ENCODE assay signal across 13 cellular contexts in the genomic region with DNA sequence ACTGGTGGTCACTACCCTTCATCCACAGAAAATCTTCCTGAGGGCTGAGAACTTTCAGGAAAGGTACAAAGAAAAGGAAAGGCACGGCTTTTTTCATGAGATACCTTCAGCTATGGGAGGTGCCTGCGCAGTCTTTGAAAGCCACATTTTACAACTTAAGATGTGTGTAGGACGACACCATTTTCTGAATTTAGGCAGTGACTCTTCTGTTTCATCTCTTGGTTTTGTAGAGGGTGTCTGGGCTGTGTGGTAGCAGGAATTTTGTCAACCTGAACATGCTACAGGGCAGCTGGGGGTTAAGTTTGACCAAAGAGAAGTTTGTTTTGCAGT.
DNase-seq lines count a peak whose midpoint lies in the region; ATAC-seq, FAIRE-seq and TF ChIP-seq lines count a peak whose summit lies in the region.
"Had no signal": no experiment of that assay in that cellular context is flagged by ENCODE, and none has a peak within 500 bp of the region (broad histone marks: within the 10 kb centered on the region; RNA-seq: fewer than 3 reads in every experiment).

No MANE protein-coding gene starts in this region.

- CTCF ChIA-PET in A549 (lab: Yijun Ruan, JAX): interaction anchor here (0.8 to 3.3 kb wide), 4 partner anchors 10 to 1442 kb away, joined by 3 to 12 read pairs (median 4); no protein-coding TSS in a partner anchor

- TF ChIP-seq RAD21 in A549 (conservative IDR thresholded peaks at IDR 0.05 in 1 of 2, IDR thresholded peaks at IDR 0.05 in 1 of 2) (no peak), liver (IDR thresholded peaks at IDR 0.05) (no peak)

- WGBS in A549 (ENCODE audit: missing lambda C conversion rate): 82% methylated on average over 3 of the region's 3 CpGs
- WGBS in liver: 92% methylated on average over 3 of the region's 3 CpGs
- 58 to 96% methylated on average over 3 of the region's 3 CpGs for WGBS in sigmoid colon, 2 donors

- no peak for TF ChIP-seq POLR2A in A549 (IDR thresholded peaks at IDR 0.05; ENCODE audit: low read length)
- no peak for TF ChIP-seq POLR2A in sigmoid colon (IDR thresholded peaks at IDR 0.05)

- H3K27ac ChIP-seq in A549 (peak overlapping the region; percentile 79 to 86), VCaP (peak overlapping the region; percentile 79), liver (ENCODE audit: low read depth in 1 of 2, low read length in 2 of 2) (peak overlapping the region; percentile 79 to 92), sigmoid colon (peak overlapping the region; percentile 35 to 44 (median 40))

- H3K9me3 ChIP-seq in A549: no peaks in the 10 kb centered on the region
- no peaks in the 10 kb centered on the region for H3K9me3 ChIP-seq in liver (ENCODE audit: control insufficient read depth in 4 of 4, low read length in 3 of 4)
- no peaks in the 10 kb centered on the region for H3K9me3 ChIP-seq in sigmoid colon
- H3K9me3 ChIP-seq in BE2C: no peaks in the 10 kb centered on the region
- H3K9me3 ChIP-seq: testis had no signal

- no peak for TF ChIP-seq CTCF in A549 (IDR thresholded peaks at IDR 0.05)
- TF ChIP-seq CTCF in VCaP (conservative IDR thresholded peaks at IDR 0.05): no peak
- no peak for TF ChIP-seq CTCF in liver (IDR thresholded peaks at IDR 0.05; ENCODE audit: low read depth, low read length, missing input control)
- TF ChIP-seq CTCF in sigmoid colon (IDR thresholded peaks at IDR 0.05): no peak
- TF ChIP-seq CTCF in BE2C (IDR thresholded peaks at IDR 0.05; ENCODE audit: low read depth, low read length): no peak

- peak overlapping the region; percentile 73 for H3K4me2 ChIP-seq in A549

- ATAC-seq in A549: peak in 1 of 2 experiments; percentile 5; a peak in 3 of 6 replicates
- no peak for ATAC-seq in HG02571 (IDR thresholded peaks at IDR 0.05; ENCODE audit: unreplicated experiment)
- ATAC-seq in HG02763 (IDR thresholded peaks at IDR 0.05; ENCODE audit: unreplicated experiment): no peak

- DNase-seq in A549 (ENCODE audit: low read depth in 1 of 2, low spot score in 1 of 2): no peak
- no peak for DNase-seq in sigmoid colon
- DNase-seq in BE2C: no peak
- no peak for DNase-seq in germinal center (ENCODE audit: low spot score)
- DNase-seq: caudate nucleus; effector CD4-positive, alpha-beta T cell; NCI-H1436; NCI-H2227 treated with DMSO at 0.1 percent for 48 hours; testis had no signal

- peak; percentile 36 for FAIRE-seq in A549 (lab: Jason Lieb, UNC)

- intact Hi-C loops in sigmoid colon (cut with DNase I): no loop called here

- H3K36me3 ChIP-seq in liver (ENCODE audit: control insufficient read depth in 4 of 4, insufficient read depth in 3 of 4, low read depth in 1 of 4, low read length in 3 of 4) (peaks cover 0 to 7% (median 1%) of the 10 kb centered on the region in 4 donors), sigmoid colon (peaks cover 0 to 11% (median 0%) of the 10 kb centered on the region in 4 donors), BE2C (peaks cover 32% of the 10 kb centered on the region)

- TF ChIP-seq EP300 in A549 (IDR thresholded peaks at IDR 0.05) (no peak), sigmoid colon (IDR thresholded peaks at IDR 0.05) (no peak)

- H3K4me3 ChIP-seq in A549 (no peak overlapping the region), liver (ENCODE audit: low read depth in 1 of 3, low read length in 3 of 3) (no peak overlapping the region), sigmoid colon (no peak overlapping the region), BE2C (ENCODE audit: low read depth, low read length) (no peak overlapping the region)
- H3K4me3 ChIP-seq: testis had no signal

- POLR2A ChIA-PET in A549 (lab: Yijun Ruan, JAX): interaction anchor here (0.5 to 0.8 kb wide), 2 partner anchors 81 to 1935 kb away, joined by 3 read pairs; no protein-coding TSS in a partner anchor

- H3K9ac ChIP-seq in liver (ENCODE audit: low read depth in 1 of 2, low read length in 2 of 2): no peak overlapping the region

- no peaks in the 10 kb centered on the region for H3K27me3 ChIP-seq in liver (ENCODE audit: control insufficient read depth in 4 of 4, insufficient read depth in 4 of 4, low read length in 3 of 4)
- H3K27me3 ChIP-seq in sigmoid colon: no peaks in the 10 kb centered on the region
- no peaks in the 10 kb centered on the region for H3K27me3 ChIP-seq in BE2C
- H3K27me3 ChIP-seq: testis had no signal

- peaks cover 74% of the 10 kb centered on the region for H3K4me1 ChIP-seq in A549
- H3K4me1 ChIP-seq in liver (ENCODE audit: control insufficient read depth in 4 of 4, insufficient read depth in 4 of 4, low read length in 3 of 4): peaks cover 10 to 43% (median 40%) of the 10 kb centered on the region in 4 donors
- peaks cover 0 to 24% (median 20%) of the 10 kb centered on the region in 4 donors for H3K4me1 ChIP-seq in sigmoid colon
- H3K4me1 ChIP-seq in BE2C: peaks cover 21% of the 10 kb centered on the region
- H3K4me1 ChIP-seq: testis had no signal

TF ChIP-seq in A549, 52 proteins besides CTCF, POLR2A, EP300 and RAD21:
- no peak for TF ChIP-seq GATA3 (IDR thresholded peaks at IDR 0.05; ENCODE audit: borderline replicate concordance)
- TF ChIP-seq HOXA7 (CRISPR knock-in tag; IDR thresholded peaks at IDR 0.05): 0 out of 2 replicates have a peak, but pooled peaks have one; percentile 9

TF ChIP-seq in liver, 16 proteins besides CTCF, POLR2A, EP300 and RAD21:
- TF ChIP-seq RXRA (IDR thresholded peaks at IDR 0.05) (no peak), HNF4G (IDR thresholded peaks at IDR 0.05) (no peak), FOXA2 (IDR thresholded peaks at IDR 0.05) (no peak), HNF4A (conservative IDR thresholded peaks at IDR 0.05) (no peak), YY1 (IDR thresholded peaks at IDR 0.05) (no peak), JUND (IDR thresholded peaks at IDR 0.05) (no peak), ATF3 (IDR thresholded peaks at IDR 0.05) (no peak), SP1 (IDR thresholded peaks at IDR 0.05) (no peak), GABPA (IDR thresholded peaks at IDR 0.05 in 1 of 2, conservative IDR thresholded peaks at IDR 0.05 in 1 of 2) (no peak)
TF ChIP-seq in liver: peak in this region for 0.
